In the genomic region with DNA sequence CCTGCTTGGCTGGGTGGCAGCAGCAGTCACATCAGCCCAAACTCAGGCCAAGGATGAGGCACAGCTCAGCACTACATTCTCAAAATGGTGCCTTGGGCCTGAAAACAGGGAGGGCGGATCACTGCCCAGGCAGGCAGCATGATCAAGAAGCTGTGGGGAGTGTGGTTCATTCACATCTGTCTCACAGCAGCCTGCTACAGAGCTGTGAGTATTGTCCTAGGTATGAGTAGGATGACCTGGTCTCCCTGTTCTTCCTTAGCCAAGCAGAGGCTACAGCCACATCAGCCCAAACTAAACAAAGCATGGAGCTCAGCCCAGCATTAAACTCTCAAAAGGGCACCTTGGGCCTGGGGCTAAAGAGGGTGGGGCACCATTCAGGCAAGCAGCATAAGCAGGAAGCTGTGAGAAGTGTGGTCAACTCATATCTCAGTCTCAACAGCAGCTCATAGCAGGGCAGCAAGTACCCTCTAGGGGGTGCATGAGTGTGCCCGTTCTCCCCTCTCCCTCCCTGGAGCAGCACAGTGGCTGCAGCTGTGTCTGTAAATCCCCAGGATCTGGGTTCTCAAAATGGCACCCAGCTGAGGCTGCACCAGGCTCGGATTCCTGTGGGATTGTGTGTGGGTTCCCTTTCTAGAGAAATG, we compare ENCODE assay signal across 1 cellular context.
TF ChIP-seq lines count a peak whose summit lies in the region.

No MANE protein-coding gene starts in this region.

TF ChIP-seq in GM23338, 12 proteins besides CTCF, POLR2A, EP300 and RAD21 (continued from another document):
- TF ChIP-seq, protein P1, sequence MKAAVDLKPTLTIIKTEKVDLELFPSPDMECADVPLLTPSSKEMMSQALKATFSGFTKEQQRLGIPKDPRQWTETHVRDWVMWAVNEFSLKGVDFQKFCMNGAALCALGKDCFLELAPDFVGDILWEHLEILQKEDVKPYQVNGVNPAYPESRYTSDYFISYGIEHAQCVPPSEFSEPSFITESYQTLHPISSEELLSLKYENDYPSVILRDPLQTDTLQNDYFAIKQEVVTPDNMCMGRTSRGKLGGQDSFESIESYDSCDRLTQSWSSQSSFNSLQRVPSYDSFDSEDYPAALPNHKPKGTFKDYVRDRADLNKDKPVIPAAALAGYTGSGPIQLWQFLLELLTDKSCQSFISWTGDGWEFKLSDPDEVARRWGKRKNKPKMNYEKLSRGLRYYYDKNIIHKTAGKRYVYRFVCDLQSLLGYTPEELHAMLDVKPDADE (IDR thresholded peaks at IDR 0.05): no peak
